ENCODE assay signal across 18 cellular contexts in the genomic region with DNA sequence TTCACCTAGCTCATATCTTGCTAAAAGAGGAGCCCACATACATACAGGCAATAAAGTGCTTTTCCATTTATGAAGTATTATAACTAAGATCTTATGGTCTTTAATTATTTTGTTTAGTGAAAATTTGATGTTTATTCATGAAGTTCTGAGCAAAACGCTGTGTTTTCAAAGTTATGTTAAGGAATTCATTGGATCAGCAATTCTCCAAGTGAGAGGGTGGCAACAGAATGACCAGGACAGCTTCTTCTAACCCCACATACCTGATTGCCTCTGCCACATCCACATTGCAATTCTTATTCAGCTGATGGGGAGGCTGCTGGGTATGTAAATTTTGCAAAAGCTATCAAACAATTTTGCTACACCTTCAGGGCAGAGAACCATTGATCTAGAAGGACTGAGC.
DNase-seq lines count a peak whose midpoint lies in the region; ATAC-seq and TF ChIP-seq lines count a peak whose summit lies in the region.
"Had no signal": no experiment of that assay in that cellular context is flagged by ENCODE, and none has a peak within 500 bp of the region (broad histone marks: within the 10 kb centered on the region; RNA-seq: fewer than 3 reads in every experiment).

No MANE protein-coding gene starts in this region.

- POLR2A ChIA-PET in HCT116 (lab: Charles Lee) = no interaction called here
- POLR2A ChIA-PET in WTC11 (lab: Charles Lee) = no interaction called here
- POLR2A ChIA-PET in HEK293T (lab: Yijun Ruan, JAX) = no interaction called here

- TF ChIP-seq CTCF in HCT116 (IDR thresholded peaks at IDR 0.05 in 2 of 3, conservative IDR thresholded peaks at IDR 0.05 in 1 of 3; ENCODE audit: borderline replicate concordance in 1 of 3, insufficient read depth in 1 of 3, low read depth in 2 of 3, low read length in 2 of 3) = no peak
- TF ChIP-seq CTCF in WTC11 (IDR thresholded peaks at IDR 0.05) = no peak
- TF ChIP-seq CTCF in prostate gland (IDR thresholded peaks at IDR 0.05) = no peak

- H3K9me3 ChIP-seq in HCT116 (ENCODE audit: control insufficient read depth in 1 of 2, insufficient read depth in 1 of 2, low read depth in 1 of 2, low read length in 2 of 2) (no peaks in the 10 kb centered on the region), prostate gland (no peaks in the 10 kb centered on the region)
- H3K9me3 ChIP-seq: esophagus squamous epithelium had no signal

- H3K27ac ChIP-seq in HCT116 (ENCODE audit: low read depth, low read length) (no peak overlapping the region), prostate gland (no peak overlapping the region)

- no TSS peak for BruUV-seq in HCT116 (replicated peaks; lab: Mats Ljungman, UMichigan)

- RAD21 ChIA-PET in HCT116 (lab: Charles Lee; ENCODE audit: low non-redundant PET in 1 of 2, low total read pairs in 2 of 2, uncharacterized antibody in 2 of 2, unreplicated experiment in 2 of 2) = no interaction called here

- H4K20me1 ChIP-seq in HCT116 (ENCODE audit: insufficient read depth) = no peaks in the 10 kb centered on the region

- in situ Hi-C loops in ACHN (cut with HindIII; ENCODE audit: low pct_ligation_motif_present, low pct_unique_long_range_greater_than_20kb, low sequenced_read_pairs) = no loop called here

- H3K9ac ChIP-seq in HCT116 (ENCODE audit: low read length) = no peak overlapping the region

- H3K36me3 Mint-ChIP-seq in WTC11 = no peaks in the 10 kb centered on the region

- H3K4me2 ChIP-seq in HCT116 (ENCODE audit: low read length) = peak overlapping the region; percentile 43; the same call in 1 of the 2 replicates

- DNase-seq in HCT116 (ENCODE audit: low read depth, low spot score) (no peak), WTC11 (ENCODE audit: low spot score) (no peak), kidney tubule cell (ENCODE audit: low spot score) (peak; percentile 55), renal cortical epithelial cell (ENCODE audit: low read depth) (peak; percentile 57), ACHN (no peak), HEK293T (ENCODE audit: extremely low spot score) (no peak), prostate gland (ENCODE audit: low spot score) (no peak), COLO829 (ENCODE audit: low spot score) (no peak)
- DNase-seq: activated CD4-positive, alpha-beta T cell treated with anti-CD3 and anti-CD28 coated beads for 36 hours; activated CD8-positive, alpha-beta memory T cell treated with anti-CD3 and anti-CD28 coated beads, Interleukin-2, amount 50 U/mL, for 4 hours; activated naive CD4-positive, alpha-beta T cell; esophagus squamous epithelium; GOT3; hippocampal formation; left cardiac atrium; NCI-H1436 treated with DMSO at 0.1 percent for 48 hours; SIG-M5; stimulated activated naive CD8-positive, alpha-beta T cell treated with anti-CD3 and anti-CD28 coated beads, Interleukin-15, amount 100 ng/mL, for 72 hours had no signal

- no peaks in the 10 kb centered on the region for H3K79me2 ChIP-seq in HCT116 (ENCODE audit: insufficient read depth, low read length)

- no peaks in the 10 kb centered on the region for H3K9me2 ChIP-seq in HCT116 (ENCODE audit: insufficient read depth)

- no peak for TF ChIP-seq POLR2A in HCT116 (IDR thresholded peaks at IDR 0.05; ENCODE audit: borderline replicate concordance, extremely low read depth, insufficient read depth, insufficient read length)
- TF ChIP-seq POLR2A in prostate gland (IDR thresholded peaks at IDR 0.05) = no peak

- intact Hi-C loops in HCT116 (cut with micrococcal nuclease) = no loop called here
- intact Hi-C loops in prostate gland (cut with DNase I) = no loop called here

- peaks cover 54% of the 10 kb centered on the region for H3K4me1 Mint-ChIP-seq in WTC11
- H3K4me1 Mint-ChIP-seq: activated CD4-positive, alpha-beta T cell treated with anti-CD3 and anti-CD28 coated beads for 36 hours; stimulated activated naive CD8-positive, alpha-beta T cell treated with anti-CD3 and anti-CD28 coated beads, Interleukin-15, amount 100 ng/mL, for 72 hours had no signal

- CTCF ChIA-PET in HCT116 (lab: Charles Lee) = interaction anchor here (1.6 kb wide), 1 partner anchor 77 kb away, joined by 5 read pairs; no protein-coding TSS in a partner anchor
- CTCF ChIA-PET in WTC11 (lab: Charles Lee) = interaction anchor here (0.6 to 1.5 kb wide), 2 partner anchors 22 to 450 kb away, joined by 4 read pairs; no protein-coding TSS in a partner anchor
- CTCF ChIA-PET in HEK293T (lab: Yijun Ruan, JAX) = interaction anchor here (0.6 kb wide), 1 partner anchor 10 kb away, joined by 3 read pairs; no protein-coding TSS in a partner anchor

- no peak for ATAC-seq in HCT116
- 0 out of 2 replicates have a peak, but pooled peaks have one; percentile 23 for ATAC-seq in WTC11
- ATAC-seq: activated CD4-positive, alpha-beta T cell treated with anti-CD3 and anti-CD28 coated beads for 36 hours; stimulated activated naive CD8-positive, alpha-beta T cell treated with anti-CD3 and anti-CD28 coated beads, Interleukin-15, amount 100 ng/mL, for 72 hours had no signal

- H3K4me1 ChIP-seq in HCT116 (ENCODE audit: control insufficient read depth in 1 of 2, insufficient read depth in 2 of 2, low read length in 2 of 2) (peaks cover 0 to 32% of the 10 kb centered on the region in 2 experiments; a peak in 2 of 4 replicates), prostate gland (replicated peaks) (no peaks in the 10 kb centered on the region)

- H3K27me3 ChIP-seq in HCT116 (ENCODE audit: insufficient read depth, low read length) (0 out of 2 replicates have a peak, but pooled peaks cover 9% of the 10 kb centered on the region), prostate gland (replicated peaks; ENCODE audit: insufficient read depth) (no peaks in the 10 kb centered on the region)
- H3K27me3 ChIP-seq: esophagus squamous epithelium had no signal

- 78% methylated on average over 1 of the region's 1 CpG for WGBS in prostate gland

- no peak overlapping the region for H3K27ac Mint-ChIP-seq in WTC11
- H3K27ac Mint-ChIP-seq: activated CD4-positive, alpha-beta T cell treated with anti-CD3 and anti-CD28 coated beads for 36 hours; stimulated activated naive CD8-positive, alpha-beta T cell treated with anti-CD3 and anti-CD28 coated beads, Interleukin-15, amount 100 ng/mL, for 72 hours had no signal

- no peaks in the 10 kb centered on the region for H3K36me3 ChIP-seq in HCT116 (ENCODE audit: control insufficient read depth in 1 of 2, insufficient read depth in 2 of 2, low read length in 2 of 2)
- no peaks in the 10 kb centered on the region for H3K36me3 ChIP-seq in prostate gland
- H3K36me3 ChIP-seq: esophagus squamous epithelium had no signal

- H2AFZ ChIP-seq in HCT116 (ENCODE audit: low read depth, low read length, poor library complexity, severe bottlenecking) = no peak overlapping the region

- no peak for TF ChIP-seq RAD21 in HCT116 (IDR thresholded peaks at IDR 0.05; ENCODE audit: low read depth)

- H3K4me3 ChIP-seq in HCT116 (replicated peaks in 1 of 2; ENCODE audit: low read depth in 1 of 2, low read length in 2 of 2) (no peak overlapping the region), prostate gland (no peak overlapping the region)
- H3K4me3 ChIP-seq: esophagus squamous epithelium had no signal

- H3K9me3 Mint-ChIP-seq in WTC11 = no peaks in the 10 kb centered on the region
- H3K9me3 Mint-ChIP-seq: stimulated activated naive CD8-positive, alpha-beta T cell treated with anti-CD3 and anti-CD28 coated beads, Interleukin-15, amount 100 ng/mL, for 72 hours had no signal

- H3K4me3 Mint-ChIP-seq in WTC11 = no peak overlapping the region
- H3K4me3 Mint-ChIP-seq: activated CD4-positive, alpha-beta T cell treated with anti-CD3 and anti-CD28 coated beads for 36 hours; stimulated activated naive CD8-positive, alpha-beta T cell treated with anti-CD3 and anti-CD28 coated beads, Interleukin-15, amount 100 ng/mL, for 72 hours had no signal

- H3K27me3 Mint-ChIP-seq in WTC11 (ENCODE audit: low read depth) = no peaks in the 10 kb centered on the region; the same call in 1 of the 2 replicates

TF ChIP-seq in HCT116, 20 proteins besides CTCF, POLR2A, EP300 and RAD21:
- TF ChIP-seq EZH2phosphoT487 (IDR thresholded peaks at IDR 0.05; ENCODE audit: borderline replicate concordance) (no peak), TCF7L2 (IDR thresholded peaks at IDR 0.05; ENCODE audit: borderline replicate concordance, extremely low read depth, insufficient read depth, insufficient read length) (no peak), POLR2AphosphoS5 (IDR thresholded peaks at IDR 0.05; ENCODE audit: low read depth, low read length) (no peak)

TF ChIP-seq in WTC11, 78 proteins besides CTCF, POLR2A, EP300 and RAD21 (continues in another document):
- TF ChIP-seq ELF4 (CRISPR knock-in tag; IDR thresholded peaks at IDR 0.05; ENCODE audit: low read depth) = no peak
- TF ChIP-seq FOXJ3 (CRISPR knock-in tag; IDR thresholded peaks at IDR 0.05; ENCODE audit: borderline replicate concordance) = no peak
- TF ChIP-seq, protein P1, sequence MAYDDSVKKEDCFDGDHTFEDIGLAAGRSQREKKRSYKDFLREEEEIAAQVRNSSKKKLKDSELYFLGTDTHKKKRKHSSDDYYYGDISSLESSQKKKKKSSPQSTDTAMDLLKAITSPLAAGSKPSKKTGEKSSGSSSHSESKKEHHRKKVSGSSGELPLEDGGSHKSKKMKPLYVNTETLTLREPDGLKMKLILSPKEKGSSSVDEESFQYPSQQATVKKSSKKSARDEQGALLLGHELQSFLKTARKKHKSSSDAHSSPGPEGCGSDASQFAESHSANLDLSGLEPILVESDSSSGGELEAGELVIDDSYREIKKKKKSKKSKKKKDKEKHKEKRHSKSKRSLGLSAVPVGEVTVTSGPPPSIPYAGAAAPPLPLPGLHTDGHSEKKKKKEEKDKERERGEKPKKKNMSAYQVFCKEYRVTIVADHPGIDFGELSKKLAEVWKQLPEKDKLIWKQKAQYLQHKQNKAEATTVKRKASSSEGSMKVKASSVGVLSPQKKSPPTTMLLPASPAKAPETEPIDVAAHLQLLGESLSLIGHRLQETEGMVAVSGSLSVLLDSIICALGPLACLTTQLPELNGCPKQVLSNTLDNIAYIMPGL (CRISPR knock-in tag; IDR thresholded peaks at IDR 0.05) = no peak

TF ChIP-seq in HEK293T, 16 proteins besides CTCF, POLR2A, EP300 and RAD21 (continues in another document):
- no peak for TF ChIP-seq ARNT (IDR thresholded peaks at IDR 0.05)
- TF ChIP-seq ELF4 (IDR thresholded peaks at IDR 0.05) = no peak
- TF ChIP-seq ZNF384 (IDR thresholded peaks at IDR 0.05) = no peak
- no peak for TF ChIP-seq L3MBTL2 (conservative IDR thresholded peaks at IDR 0.05)
- no peak for TF ChIP-seq SUZ12 (IDR thresholded peaks at IDR 0.05)
- TF ChIP-seq FOXK2 (IDR thresholded peaks at IDR 0.05) = no peak
- TF ChIP-seq HDGF (IDR thresholded peaks at IDR 0.05; ENCODE audit: borderline replicate concordance) = no peak
- TF ChIP-seq LEF1 (IDR thresholded peaks at IDR 0.05; ENCODE audit: borderline replicate concordance) = no peak
- TF ChIP-seq TARDBP (IDR thresholded peaks at IDR 0.05) = no peak
- TF ChIP-seq CTBP1 (IDR thresholded peaks at IDR 0.05; ENCODE audit: borderline replicate concordance) = no peak
- no peak for TF ChIP-seq BHLHE40 (IDR thresholded peaks at IDR 0.05; ENCODE audit: borderline replicate concordance)
- TF ChIP-seq FOXA1 (IDR thresholded peaks at IDR 0.05) = no peak
- no peak for TF ChIP-seq SP1 (IDR thresholded peaks at IDR 0.05)
- no peak for TF ChIP-seq NFRKB (IDR thresholded peaks at IDR 0.05)

Comparison
In these comparisons a context has a peak if more than half of its experiments do, and no peak if none do; other contexts are left out.
1. DNase-seq: peak in kidney tubule cell (single experiment) and renal cortical epithelial cell (single experiment); none in HCT116 (single experiment), WTC11 (single experiment), ACHN (single experiment), HEK293T (single experiment), prostate gland (single experiment) and COLO829 (single experiment).